16 cellular contexts compared by ENCODE assay signal in genomic region chr15:39667382-39668127, GRCh38.
DNase-seq lines count a peak whose midpoint lies in the region; ATAC-seq and TF ChIP-seq lines count a peak whose summit lies in the region.
"Had no signal": no experiment of that assay in that cellular context is flagged by ENCODE, and none has a peak within 500 bp of the region (broad histone marks: within the 10 kb centered on the region; RNA-seq: fewer than 3 reads in every experiment).

No MANE protein-coding gene starts in this region.

- no peak for TF ChIP-seq CTCF in WTC11 (IDR thresholded peaks at IDR 0.05)

- peaks cover 49% of the 10 kb centered on the region for H3K4me1 Mint-ChIP-seq in WTC11
- peaks cover 47 to 66% of the 10 kb centered on the region in 2 donors for H3K4me1 Mint-ChIP-seq in immature natural killer cell
- H3K4me1 Mint-ChIP-seq in CD8-positive, alpha-beta memory T cell = peaks cover 21 to 33% (median 30%) of the 10 kb centered on the region in 3 donors
- H3K4me1 Mint-ChIP-seq: memory B cell had no signal

- H3K9me3 Mint-ChIP-seq in WTC11 = no peaks in the 10 kb centered on the region
- H3K9me3 Mint-ChIP-seq in immature natural killer cell = no peaks in the 10 kb centered on the region
- H3K9me3 Mint-ChIP-seq in CD8-positive, alpha-beta memory T cell = no peaks in the 10 kb centered on the region
- H3K9me3 Mint-ChIP-seq: memory B cell, T-cell had no signal

- H3K4me3 ChIP-seq in HUES48 (ENCODE audit: low read depth, low read length) (no peak overlapping the region), H7 (ENCODE audit: insufficient read depth, low read depth, low read length) (no peak overlapping the region)
- H3K4me3 ChIP-seq in CD8-positive, alpha-beta memory T cell (ENCODE audit: low read length) = no peak overlapping the region
- H3K4me3 ChIP-seq: tibial nerve had no signal

- H3K36me3 ChIP-seq in HUES48 (ENCODE audit: control insufficient read depth, insufficient read depth, low read length) (no peaks in the 10 kb centered on the region), H7 (replicated peaks; ENCODE audit: control insufficient read depth, insufficient read depth, low read length) (no peaks in the 10 kb centered on the region)
- no peaks in the 10 kb centered on the region for H3K36me3 ChIP-seq in CD8-positive, alpha-beta memory T cell (ENCODE audit: insufficient read depth, low read length)
- H3K36me3 ChIP-seq: tibial nerve had no signal

- DNase-seq in WTC11 (ENCODE audit: low spot score) (no peak), immature natural killer cell (peak; percentile 11 to 30 (median 20)), renal cortical epithelial cell (ENCODE audit: low read depth) (peak; percentile 6), H7 (no peak)
- DNase-seq in CD8-positive, alpha-beta memory T cell = no peak
- DNase-seq: anterior cingulate cortex; COR-L47; NCI-H1417; NCI-H524 treated with DMSO at 0.1 percent for 48 hours; stimulated activated naive CD8-positive, alpha-beta T cell treated with anti-CD3 and anti-CD28 coated beads, Interleukin-15, Interleukin-2, amounts not matched to agents 100 U/mL and 50 U/mL, for 24 hours; T-cell had no signal

- H3K4me3 Mint-ChIP-seq in WTC11 (no peak overlapping the region), immature natural killer cell (peak overlapping the region in 3 of 5 donors; percentile 3 to 55 (median 14))
- no peak overlapping the region for H3K4me3 Mint-ChIP-seq in CD8-positive, alpha-beta memory T cell
- H3K4me3 Mint-ChIP-seq: memory B cell, T-cell had no signal

- no peaks in the 10 kb centered on the region for H3K27me3 ChIP-seq in HUES48 (ENCODE audit: control insufficient read depth, insufficient read depth, low read length)
- no peaks in the 10 kb centered on the region for H3K27me3 ChIP-seq in H7 (ENCODE audit: control insufficient read depth, insufficient read depth, low read length)
- H3K27me3 ChIP-seq in CD8-positive, alpha-beta memory T cell (ENCODE audit: insufficient read depth, low read length, poor library complexity, severe bottlenecking) = no peaks in the 10 kb centered on the region
- H3K27me3 ChIP-seq: tibial nerve had no signal

- POLR2A ChIA-PET in WTC11 (lab: Charles Lee) = no interaction called here
- POLR2A ChIA-PET in CD8-positive, alpha-beta memory T cell (lab: Charles Lee) = no interaction called here

- no peaks in the 10 kb centered on the region for H3K27me3 Mint-ChIP-seq in WTC11 (ENCODE audit: low read depth)
- H3K27me3 Mint-ChIP-seq in immature natural killer cell (ENCODE audit: low read depth in 3 of 3) = peaks cover 0 to 3% (median 0%) of the 10 kb centered on the region in 3 donors
- no peaks in the 10 kb centered on the region for H3K27me3 Mint-ChIP-seq in CD8-positive, alpha-beta memory T cell

- no peaks in the 10 kb centered on the region for H3K9me3 ChIP-seq in HUES48 (ENCODE audit: control insufficient read depth, insufficient read depth, low read length)
- H3K9me3 ChIP-seq in CD8-positive, alpha-beta memory T cell (ENCODE audit: low read length) = no peaks in the 10 kb centered on the region
- H3K9me3 ChIP-seq: tibial nerve had no signal

- H3K27ac Mint-ChIP-seq in WTC11 (peak overlapping the region; percentile 9), immature natural killer cell (peak overlapping the region; percentile 3 to 63 (median 42))
- H3K27ac Mint-ChIP-seq in CD8-positive, alpha-beta memory T cell = peak overlapping the region in 1 of 8 donors; percentile 64
- H3K27ac Mint-ChIP-seq: memory B cell, T-cell had no signal

- peak; percentile 62 for ATAC-seq in WTC11
- ATAC-seq in GM21381 (IDR thresholded peaks at IDR 0.05; ENCODE audit: unreplicated experiment) = no peak
- ATAC-seq in HG03139 (IDR thresholded peaks at IDR 0.05; ENCODE audit: unreplicated experiment) = no peak
- ATAC-seq: stimulated activated naive CD8-positive, alpha-beta T cell treated with anti-CD3 and anti-CD28 coated beads, Interleukin-15, Interleukin-2, amounts not matched to agents 100 U/mL and 50 U/mL, for 24 hours; T-cell had no signal

- H3K27ac ChIP-seq in HUES48 (ENCODE audit: low read depth, low read length) = peak overlapping the region; percentile 49
- no peak overlapping the region for H3K27ac ChIP-seq in CD8-positive, alpha-beta memory T cell (ENCODE audit: low read depth, low read length)
- H3K27ac ChIP-seq: tibial nerve had no signal

- no peak overlapping the region for H3K9ac ChIP-seq in HUES48 (ENCODE audit: low read depth, low read length)

- H3K36me3 Mint-ChIP-seq in WTC11 = no peaks in the 10 kb centered on the region
- peaks cover 0 to 5% (median 0%) of the 10 kb centered on the region in 3 donors for H3K36me3 Mint-ChIP-seq in immature natural killer cell
- H3K36me3 Mint-ChIP-seq in CD8-positive, alpha-beta memory T cell = no peaks in the 10 kb centered on the region
- H3K36me3 Mint-ChIP-seq: memory B cell, T-cell had no signal

- CTCF ChIA-PET in WTC11 (lab: Charles Lee) = interaction anchor here (3.3 kb wide), 1 partner anchor 89 kb away, joined by 26 read pairs; no protein-coding TSS in a partner anchor
- CTCF ChIA-PET in CD8-positive, alpha-beta memory T cell (lab: Charles Lee) = interaction anchor here (0.7 to 1.2 kb wide), 2 partner anchors 16 to 35 kb away, joined by 3 read pairs; no protein-coding TSS in a partner anchor

- H3K4me1 ChIP-seq in HUES48 (ENCODE audit: control insufficient read depth, insufficient read depth, low read length) = peaks cover 46% of the 10 kb centered on the region
- no peaks in the 10 kb centered on the region for H3K4me1 ChIP-seq in CD8-positive, alpha-beta memory T cell (ENCODE audit: insufficient read depth, low read length)

TF ChIP-seq in WTC11, 78 proteins besides CTCF, POLR2A, EP300 and RAD21:
- TF ChIP-seq FOXP1 (CRISPR knock-in tag; IDR thresholded peaks at IDR 0.05; ENCODE audit: borderline replicate concordance) = no peak

Comparison
In these comparisons a context has a peak if more than half of its experiments do, and no peak if none do; other contexts are left out.
1. DNase-seq: peak in immature natural killer cell (3 of 3) and renal cortical epithelial cell (single experiment); none in WTC11 (single experiment), H7 (single experiment) and CD8-positive, alpha-beta memory T cell (0 of 5).
2. H3K4me3 Mint-ChIP-seq: peak in immature natural killer cell (3 of 5); none in WTC11 (single experiment) and CD8-positive, alpha-beta memory T cell (0 of 7).